32 cellular contexts compared by ENCODE assay signal in genomic region chr2:114113527-114113926, GRCh38.
"Had no signal": no experiment of that assay in that cellular context is flagged by ENCODE, and none has a peak within 500 bp of the region (broad histone marks: within the 10 kb centered on the region; RNA-seq: fewer than 3 reads in every experiment).

No MANE protein-coding gene starts in this region.

- H3K4me2 ChIP-seq: KMS-11 had no signal

- H3K4me3 ChIP-seq: cardiac muscle cell, Peyer's patch had no signal

- ATAC-seq: activated CD8-positive, alpha-beta T cell treated with anti-CD3 and anti-CD28 coated beads for 36 hours; activated T-cell treated with anti-CD3 and anti-CD28 coated beads, Interleukin-2, amount 50 U/mL, for 72 hours; activated T-helper 17 cell treated with anti-CD3 and anti-CD28 coated beads, Interleukin-2, amount 50 U/mL, for 72 hours; PC-3 had no signal

- DNase-seq: activated CD4-positive, alpha-beta T cell treated with anti-CD3 and anti-CD28 coated beads, Interleukin-2, amount 10 ng/mL, durations not matched to agents 24 days and 14 days; activated CD4-positive, alpha-beta T cell treated with anti-CD3 and anti-CD28 coated beads, Interleukin-2, amount 50 U/mL, for 4 hours; activated CD8-positive, alpha-beta T cell treated with anti-CD3 and anti-CD28 coated beads for 36 hours; activated effector memory CD4-positive, alpha-beta T cell treated with anti-CD3 and anti-CD28 coated beads, Interleukin-2, amount 50 U/mL, for 16 hours; activated naive CD4-positive, alpha-beta T cell; activated naive CD4-positive, alpha-beta T cell treated with anti-CD3 and anti-CD28 coated beads, Interleukin-2, amount 50 U/mL, for 16 hours; activated naive CD8-positive, alpha-beta T cell treated with anti-CD3 and anti-CD28 coated beads for 36 hours; activated T-cell treated with anti-CD3 and anti-CD28 coated beads, Interleukin-2, amount 50 U/mL, for 1 hour; activated T-cell treated with anti-CD3 and anti-CD28 coated beads, Interleukin-2, amount 50 U/mL, for 72 hours; amniotic stem cell; aorta; brain microvascular endothelial cell; MM.1S; MV-4-11; NCI-H1092; NCI-H1436 treated with DMSO at 0.1 percent for 48 hours; NCI-H1694 treated with DMSO at 0.1 percent for 48 hours; NCI-H2029; NCI-H345; NCI-H524 treated with DMSO at 0.1 percent for 48 hours; PC-3; Peyer's patch; RPMI8226; SIG-M5; SW 1271; T-helper 1 cell; T-helper 2 cell; T-helper 9 cell; WERI-Rb-1 had no signal

- H3K27me3 ChIP-seq: brain microvascular endothelial cell, cardiac muscle cell, Peyer's patch had no signal

- H3K36me3 ChIP-seq: brain microvascular endothelial cell, cardiac muscle cell, Peyer's patch, WERI-Rb-1 had no signal

- H3K27ac ChIP-seq: brain microvascular endothelial cell, cardiac muscle cell, KMS-11, Peyer's patch, WERI-Rb-1 had no signal

- H3K9me3 ChIP-seq: Peyer's patch had no signal

- H3K9ac ChIP-seq: KMS-11 had no signal

- H3K4me1 ChIP-seq: Peyer's patch had no signal
